In genomic region chr13:39257642-39258041, GRCh38 we compare ENCODE assay signal across 22 cellular contexts.
A peak's percentile ranks its signal among the peaks of the same experiment; 100 is the strongest.
DNase-seq lines count a peak whose midpoint lies in the region; ATAC-seq and TF ChIP-seq lines count a peak whose summit lies in the region.
"Had no signal": no experiment of that assay in that cellular context is flagged by ENCODE, and none has a peak within 500 bp of the region (broad histone marks: within the 10 kb centered on the region; RNA-seq: fewer than 3 reads in every experiment).

No MANE protein-coding gene starts in this region.

- no peak overlapping the region for H3K9ac ChIP-seq in skeletal muscle tissue (ENCODE audit: low read depth in 1 of 3, low read length in 3 of 3)
- no peak overlapping the region for H3K9ac ChIP-seq in trophoblast cell (ENCODE audit: low read length)
- H3K9ac ChIP-seq: BLaER1 treated with 17β-estradiol and CSF1 and Interleukin-3, amounts not matched to agents 10 nM and 100 nM had no signal

- H3K9me3 ChIP-seq in heart right ventricle = no peaks in the 10 kb centered on the region
- no peaks in the 10 kb centered on the region for H3K9me3 ChIP-seq in right atrium auricular region
- no peaks in the 10 kb centered on the region for H3K9me3 ChIP-seq in skeletal muscle tissue (ENCODE audit: control insufficient read depth in 3 of 3, low read length in 3 of 3)
- no peaks in the 10 kb centered on the region for H3K9me3 ChIP-seq in testis
- H3K9me3 ChIP-seq in vagina = no peaks in the 10 kb centered on the region
- H3K9me3 ChIP-seq in trophoblast cell (ENCODE audit: insufficient read depth, low read depth, low read length) = no peaks in the 10 kb centered on the region
- H3K9me3 ChIP-seq: BLaER1 treated with 17β-estradiol and CSF1 and Interleukin-3, amounts not matched to agents 10 nM and 100 nM had no signal

- no peak overlapping the region for H3K18ac ChIP-seq in trophoblast cell (ENCODE audit: low read length)

- peak; percentile 88 for ATAC-seq in Right ventricle myocardium superior (ENCODE audit: poor library complexity)
- ATAC-seq in heart right ventricle = peak; percentile 86 to 95 (median 92)
- ATAC-seq: CD8-positive, alpha-beta T cell; GM12878; GM23338; HCT116; HepG2 had no signal

- no peak overlapping the region for H2BK12ac ChIP-seq in trophoblast cell (ENCODE audit: low read length)

- no peak overlapping the region for H3K27ac Mint-ChIP-seq in mesothelial cell of epicardium
- H3K27ac Mint-ChIP-seq: B cell; CD8-positive, alpha-beta T cell; GM23338; HFFc6; IgD-negative memory B cell had no signal

- H3K27me3 Mint-ChIP-seq in mesothelial cell of epicardium (ENCODE audit: low read depth) = no peaks in the 10 kb centered on the region
- H3K27me3 Mint-ChIP-seq: B cell, IgD-negative memory B cell had no signal

- no peak overlapping the region for H3K23ac ChIP-seq in trophoblast cell (ENCODE audit: low read length)

- H3K4me3 ChIP-seq in heart right ventricle (no peak overlapping the region), right atrium auricular region (no peak overlapping the region), skeletal muscle tissue (ENCODE audit: low read length in 3 of 3) (no peak overlapping the region), testis (no peak overlapping the region), vagina (no peak overlapping the region), trophoblast cell (ENCODE audit: low read depth, low read length) (no peak overlapping the region)
- H3K4me3 ChIP-seq: BLaER1 treated with 17β-estradiol and CSF1 and Interleukin-3, amounts not matched to agents 10 nM and 100 nM; GM12878; GM23338 had no signal

- H3K27me3 ChIP-seq in heart right ventricle = no peaks in the 10 kb centered on the region
- H3K27me3 ChIP-seq in right atrium auricular region = no peaks in the 10 kb centered on the region
- H3K27me3 ChIP-seq in skeletal muscle tissue (ENCODE audit: control insufficient read depth in 3 of 3, insufficient read depth in 3 of 3, low read length in 3 of 3) = no peaks in the 10 kb centered on the region
- no peaks in the 10 kb centered on the region for H3K27me3 ChIP-seq in testis
- no peaks in the 10 kb centered on the region for H3K27me3 ChIP-seq in vagina
- H3K27me3 ChIP-seq in trophoblast cell (ENCODE audit: insufficient read depth, low read length) = no peaks in the 10 kb centered on the region
- H3K27me3 ChIP-seq: BLaER1 treated with 17β-estradiol and CSF1 and Interleukin-3, amounts not matched to agents 10 nM and 100 nM had no signal

- no peak overlapping the region for H4K12ac ChIP-seq in trophoblast cell (ENCODE audit: low read depth, low read length)

- no peak overlapping the region for H3K4me2 ChIP-seq in trophoblast cell (ENCODE audit: low read length)
- H3K4me2 ChIP-seq: BLaER1 treated with 17β-estradiol and CSF1 and Interleukin-3, amounts not matched to agents 10 nM and 100 nM; GM23338 had no signal

- H3K4me1 Mint-ChIP-seq in mesothelial cell of epicardium = peaks cover 10% of the 10 kb centered on the region
- H3K4me1 Mint-ChIP-seq: B cell, GM23338 had no signal

- no peak overlapping the region for H2AFZ ChIP-seq in trophoblast cell (ENCODE audit: insufficient read depth, low read length, poor library complexity)
- H2AFZ ChIP-seq: GM23338 had no signal

- H3K14ac ChIP-seq in trophoblast cell (ENCODE audit: low read length) = no peak overlapping the region

- peak overlapping the region; percentile 32 to 87 (median 72) for H3K27ac ChIP-seq in heart right ventricle
- H3K27ac ChIP-seq in right atrium auricular region = peak overlapping the region; percentile 59 to 82
- H3K27ac ChIP-seq in skeletal muscle tissue (ENCODE audit: low read depth, low read length) = peak overlapping the region; percentile 20
- no peak overlapping the region for H3K27ac ChIP-seq in testis
- H3K27ac ChIP-seq in vagina = no peak overlapping the region
- no peak overlapping the region for H3K27ac ChIP-seq in trophoblast cell (ENCODE audit: low read depth, low read length)
- H3K27ac ChIP-seq: BLaER1 treated with 17β-estradiol and CSF1 and Interleukin-3, amounts not matched to agents 10 nM and 100 nM had no signal

- intact Hi-C loops in Right ventricle myocardium superior (cut with DNase I) (no loop called here), heart right ventricle (cut with DNase I) (no loop called here), testis (cut with DNase I; ENCODE audit: low total_unique reads) (loop anchor here (10.0 kb wide), 1 partner anchor 113 kb away; no protein-coding TSS in a partner anchor), vagina (cut with DNase I) (no loop called here)

- DNase-seq in Right ventricle myocardium superior = no peak
- DNase-seq in heart right ventricle = peak in 1 of 2 donors; percentile 66
- no peak for DNase-seq in right atrium auricular region (ENCODE audit: low spot score)
- DNase-seq in testis = no peak
- no peak for DNase-seq in mesothelial cell of epicardium (ENCODE audit: low spot score in 2 of 2, unreplicated experiment in 2 of 2)
- DNase-seq in vagina (ENCODE audit: extremely low spot score in 2 of 2) = no peak
- DNase-seq in trophoblast cell = no peak
- DNase-seq: CD8-positive, alpha-beta T cell; COR-L47; DMS 273 treated with DMSO at 0.1 percent for 48 hours; DMS53; DND-41; EL; HFFc6 had no signal

- H3K4me3 Mint-ChIP-seq in mesothelial cell of epicardium = no peak overlapping the region
- H3K4me3 Mint-ChIP-seq: B cell; CD8-positive, alpha-beta T cell; GM23338; HFFc6; IgD-negative memory B cell had no signal

- no peaks in the 10 kb centered on the region for H3K79me2 ChIP-seq in trophoblast cell (ENCODE audit: control insufficient read depth, insufficient read depth, low read length, poor library complexity)

- H3K36me3 Mint-ChIP-seq in mesothelial cell of epicardium = no peaks in the 10 kb centered on the region
- H3K36me3 Mint-ChIP-seq: CD8-positive, alpha-beta T cell; IgD-negative memory B cell had no signal

- peaks cover 6% of the 10 kb centered on the region for H3K9me3 Mint-ChIP-seq in mesothelial cell of epicardium
- H3K9me3 Mint-ChIP-seq: CD8-positive, alpha-beta T cell; GM23338; HFFc6; IgD-negative memory B cell had no signal

- TF ChIP-seq POLR2A in testis (IDR thresholded peaks at IDR 0.05) (no peak), vagina (IDR thresholded peaks at IDR 0.05) (no peak)

- no peak overlapping the region for H2AK5ac ChIP-seq in trophoblast cell (ENCODE audit: low read length)

- no peak overlapping the region for H2BK120ac ChIP-seq in trophoblast cell (ENCODE audit: insufficient read depth, low read length, poor library complexity)

- no peak overlapping the region for H2BK5ac ChIP-seq in trophoblast cell (ENCODE audit: low read depth, low read length, poor library complexity)

- H3K36me3 ChIP-seq in heart right ventricle = no peaks in the 10 kb centered on the region
- H3K36me3 ChIP-seq in right atrium auricular region = no peaks in the 10 kb centered on the region
- no peaks in the 10 kb centered on the region for H3K36me3 ChIP-seq in skeletal muscle tissue (ENCODE audit: control insufficient read depth in 3 of 3, insufficient read depth in 3 of 3, low read length in 3 of 3)
- H3K36me3 ChIP-seq in testis (ENCODE audit: low read depth, missing control alignments) = no peaks in the 10 kb centered on the region
- H3K36me3 ChIP-seq in vagina = no peaks in the 10 kb centered on the region
- H3K36me3 ChIP-seq in trophoblast cell (ENCODE audit: control insufficient read depth in 1 of 2, insufficient read depth in 2 of 2, low read length in 2 of 2) = no peaks in the 10 kb centered on the region
- H3K36me3 ChIP-seq: BLaER1 treated with 17β-estradiol and CSF1 and Interleukin-3, amounts not matched to agents 10 nM and 100 nM had no signal

- no peak for TF ChIP-seq CTCF in heart right ventricle (IDR thresholded peaks at IDR 0.05)
- no peak for TF ChIP-seq CTCF in right atrium auricular region (IDR thresholded peaks at IDR 0.05)
- TF ChIP-seq CTCF in testis (IDR thresholded peaks at IDR 0.05) = no peak
- no peak for TF ChIP-seq CTCF in mesothelial cell of epicardium (IDR thresholded peaks at IDR 0.05; ENCODE audit: unreplicated experiment)
- no peak for TF ChIP-seq CTCF in vagina (IDR thresholded peaks at IDR 0.05)

- no peaks in the 10 kb centered on the region for H3K79me1 ChIP-seq in trophoblast cell (ENCODE audit: low read length)

- WGBS in heart right ventricle, 2 donors = 28 to 48% methylated on average over 3 of the region's 3 CpGs
- 54 to 55% methylated on average over 3 of the region's 3 CpGs for WGBS in testis, 2 donors
- WGBS in trophoblast cell (ENCODE audit: extremely low coverage, insufficient coverage, insufficient read length) = no CpG with 5 or more reads among the region's 3 CpGs

- no peak overlapping the region for H4K8ac ChIP-seq in trophoblast cell (ENCODE audit: low read depth, low read length)

- H3K4me1 ChIP-seq in heart right ventricle (peaks cover 5 to 88% (median 61%) of the 10 kb centered on the region in 9 donors), right atrium auricular region (peaks cover 0 to 72% of the 10 kb centered on the region in 2 donors), skeletal muscle tissue (ENCODE audit: control insufficient read depth in 3 of 3, insufficient read depth in 3 of 3, low read length in 3 of 3) (peaks cover 0 to 9% (median 9%) of the 10 kb centered on the region in 3 donors), testis (no peaks in the 10 kb centered on the region), vagina (no peaks in the 10 kb centered on the region), trophoblast cell (ENCODE audit: control insufficient read depth in 1 of 2, insufficient read depth in 2 of 2, low read length in 2 of 2) (no peaks in the 10 kb centered on the region)
- H3K4me1 ChIP-seq: BLaER1 treated with 17β-estradiol and CSF1 and Interleukin-3, amounts not matched to agents 10 nM and 100 nM had no signal

- H3K4ac ChIP-seq in trophoblast cell (ENCODE audit: low read depth, low read length) = no peak overlapping the region

- no peak overlapping the region for H4K91ac ChIP-seq in trophoblast cell (ENCODE audit: low read depth, low read length)

Comparison
In these comparisons a context has a peak if more than half of its experiments do, and no peak if none do; other contexts are left out.
1. H3K27ac ChIP-seq: peak in heart right ventricle (10 of 10), right atrium auricular region (2 of 2) and skeletal muscle tissue (single experiment); none in testis (0 of 2), vagina (single experiment) and trophoblast cell (single experiment).